19 cellular contexts compared by ENCODE assay signal in the genomic region with DNA sequence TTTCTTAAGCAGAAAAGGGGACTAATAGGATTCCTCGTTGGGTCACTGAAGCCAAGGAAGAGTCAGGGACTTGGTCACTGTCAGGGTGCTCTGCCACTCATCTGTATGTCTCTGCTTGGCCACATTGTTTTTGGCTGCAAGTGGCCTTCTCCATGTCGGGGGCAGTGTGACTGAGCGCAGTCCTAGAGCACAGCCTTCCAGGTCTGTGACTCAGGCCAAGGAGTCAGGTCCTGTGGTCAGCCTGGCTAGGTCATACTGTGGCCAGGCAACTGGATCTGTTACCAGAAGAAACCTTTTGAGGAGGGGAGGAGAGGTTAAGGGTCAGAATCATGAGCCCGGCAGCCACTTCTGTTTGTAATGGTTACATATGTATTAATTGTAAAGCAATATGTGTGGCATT.
"Had no signal": no experiment of that assay in that cellular context is flagged by ENCODE, and none has a peak within 500 bp of the region (broad histone marks: within the 10 kb centered on the region; RNA-seq: fewer than 3 reads in every experiment).

No MANE protein-coding gene starts in this region.

- FAIRE-seq: endometrium, keratinocyte, pancreas had no signal

- H3K4me1 Mint-ChIP-seq: activated naive CD8-positive, alpha-beta T cell treated with anti-CD3 and anti-CD28 coated beads, Interleukin-2, amount 10 ng/mL, durations not matched to agents 7 days and 5 days; brain had no signal

- H3K27me3 Mint-ChIP-seq: activated CD4-positive, alpha-beta memory T cell treated with anti-CD3 and anti-CD28 coated beads for 36 hours; activated CD4-positive, alpha-beta T cell treated with anti-CD3 and anti-CD28 coated beads for 36 hours; activated naive CD8-positive, alpha-beta T cell treated with anti-CD3 and anti-CD28 coated beads, Interleukin-2, amount 10 ng/mL, durations not matched to agents 7 days and 5 days; brain had no signal

- H3K4me3 ChIP-seq: colonic mucosa, left lung, pancreas, stomach, vagina had no signal

- H3K9me3 ChIP-seq: colonic mucosa, pancreas, vagina had no signal

- H3K27ac Mint-ChIP-seq: activated CD4-positive, alpha-beta memory T cell treated with anti-CD3 and anti-CD28 coated beads for 36 hours; activated CD4-positive, alpha-beta T cell treated with anti-CD3 and anti-CD28 coated beads for 36 hours; activated naive CD8-positive, alpha-beta T cell treated with anti-CD3 and anti-CD28 coated beads, Interleukin-2, amount 10 ng/mL, durations not matched to agents 7 days and 5 days; brain; stimulated activated effector memory CD8-positive, alpha-beta T cell treated with anti-CD3 and anti-CD28 coated beads, Interleukin-12 subunit alpha, Interleukin-12 subunit beta, amount 100 ng/mL, for 72 hours had no signal

- H3K4me1 ChIP-seq: colonic mucosa, left lung, pancreas, stomach, vagina had no signal

- H3K27me3 ChIP-seq: colonic mucosa, left lung, pancreas, stomach, vagina had no signal

- DNase-seq: activated CD4-positive, alpha-beta memory T cell treated with anti-CD3 and anti-CD28 coated beads for 36 hours; activated CD4-positive, alpha-beta T cell treated with anti-CD3 and anti-CD28 coated beads for 36 hours; activated naive CD4-positive, alpha-beta T cell; activated naive CD8-positive, alpha-beta T cell treated with anti-CD3 and anti-CD28 coated beads, Interleukin-2, amount 10 ng/mL, durations not matched to agents 7 days and 5 days; activated T-cell treated with anti-CD3 and anti-CD28 coated beads for 4 hours; caudate nucleus; colonic mucosa; left lung; pancreas; stimulated activated CD4-positive, alpha-beta T cell treated with anti-CD3 and anti-CD28 coated beads, Interleukin-4, amount 100 ng/mL, for 24 hours; stomach; SW 1271; T-helper 2 cell; trophoblast cell had no signal

- H3K4me3 Mint-ChIP-seq: activated CD4-positive, alpha-beta memory T cell treated with anti-CD3 and anti-CD28 coated beads for 36 hours; activated CD4-positive, alpha-beta T cell treated with anti-CD3 and anti-CD28 coated beads for 36 hours; activated naive CD8-positive, alpha-beta T cell treated with anti-CD3 and anti-CD28 coated beads, Interleukin-2, amount 10 ng/mL, durations not matched to agents 7 days and 5 days; brain; stimulated activated effector memory CD8-positive, alpha-beta T cell treated with anti-CD3 and anti-CD28 coated beads, Interleukin-12 subunit alpha, Interleukin-12 subunit beta, amount 100 ng/mL, for 72 hours had no signal

- H3K36me3 ChIP-seq: colonic mucosa, left lung, pancreas, vagina had no signal

- H3K27ac ChIP-seq: colonic mucosa, left lung, pancreas, stomach, vagina had no signal

- H3K36me3 Mint-ChIP-seq: stimulated activated effector memory CD8-positive, alpha-beta T cell treated with anti-CD3 and anti-CD28 coated beads, Interleukin-12 subunit alpha, Interleukin-12 subunit beta, amount 100 ng/mL, for 72 hours had no signal
